Comparison of ENCODE assay signal across 8 cellular contexts in the genomic region with DNA sequence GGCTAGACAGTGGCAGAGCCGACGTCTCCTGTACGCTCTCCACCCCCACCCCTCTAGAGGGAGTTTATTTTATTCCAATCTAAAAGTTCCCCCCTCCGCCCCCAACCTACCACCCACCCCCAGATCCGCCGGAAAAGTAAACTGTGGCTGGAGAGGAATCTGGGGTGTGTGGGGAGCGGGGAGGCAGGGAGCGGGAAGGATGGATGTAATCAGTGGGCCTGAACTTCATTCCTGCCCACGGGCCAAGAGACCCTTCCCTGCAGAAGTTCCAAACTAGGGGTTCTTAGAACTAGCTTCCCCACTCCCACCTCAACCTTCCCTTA. TPM values are rescaled to one million over a fixed set of nuclear protein-coding genes. Genes with fewer than 3 reads are reported as not detected.
DNase-seq lines count a peak whose midpoint lies in the region; ATAC-seq and TF ChIP-seq lines count a peak whose summit lies in the region.
"Had no signal": no experiment of that assay in that cellular context is flagged by ENCODE, and none has a peak within 500 bp of the region (broad histone marks: within the 10 kb centered on the region; RNA-seq: fewer than 3 reads in every experiment).

No MANE protein-coding gene starts in this region.

- H3K9me3 Mint-ChIP-seq in HFFc6, result no peaks in the 10 kb centered on the region
- H3K9me3 Mint-ChIP-seq in activated naive CD8-positive, alpha-beta T cell treated with anti-CD3 and anti-CD28 coated beads for 36 hours, result no peaks in the 10 kb centered on the region
- H3K9me3 Mint-ChIP-seq in stimulated activated naive CD8-positive, alpha-beta T cell treated with anti-CD3 and anti-CD28 coated beads, Interleukin-15, amount 100 ng/mL, for 72 hours, result no peaks in the 10 kb centered on the region

- H3K36me3 Mint-ChIP-seq in HFFc6 (ENCODE audit: low read depth), result 0 out of 2 replicates have a peak, but pooled peaks cover 5% of the 10 kb centered on the region
- H3K36me3 Mint-ChIP-seq in activated naive CD8-positive, alpha-beta T cell treated with anti-CD3 and anti-CD28 coated beads for 36 hours, result peaks cover 37% of the 10 kb centered on the region

- no peaks in the 10 kb centered on the region for H3K36me3 ChIP-seq in iPS-20b (ENCODE audit: insufficient read depth, low read depth, low read length)

- peaks cover 51% of the 10 kb centered on the region for H3K4me1 Mint-ChIP-seq in HFFc6 (ENCODE audit: low read depth)
- peaks cover 48% of the 10 kb centered on the region for H3K4me1 Mint-ChIP-seq in activated naive CD8-positive, alpha-beta T cell treated with anti-CD3 and anti-CD28 coated beads for 36 hours
- H3K4me1 Mint-ChIP-seq in stimulated activated naive CD8-positive, alpha-beta T cell treated with anti-CD3 and anti-CD28 coated beads, Interleukin-15, amount 100 ng/mL, for 72 hours, result peaks cover 65% of the 10 kb centered on the region

- H3K4me1 ChIP-seq in iPS-20b (ENCODE audit: insufficient read depth, low read length), result peaks cover 37% of the 10 kb centered on the region

- H3K9me3 ChIP-seq in iPS-20b (ENCODE audit: insufficient read depth, low read depth, low read length), result no peaks in the 10 kb centered on the region
- H3K9me3 ChIP-seq: mucosa of descending colon had no signal

- no peak for DNase-seq in HFFc6
- no peak for DNase-seq in activated naive CD8-positive, alpha-beta T cell treated with anti-CD3 and anti-CD28 coated beads for 36 hours
- DNase-seq in stimulated activated naive CD8-positive, alpha-beta T cell treated with anti-CD3 and anti-CD28 coated beads, Interleukin-15, amount 100 ng/mL, for 72 hours, result no peak

- peak overlapping the region; percentile 70; the same call in 1 of the 2 replicates for H3K9ac ChIP-seq in iPS-20b (ENCODE audit: low read depth, low read length)

- ATAC-seq in stimulated activated naive CD8-positive, alpha-beta T cell treated with anti-CD3 and anti-CD28 coated beads, Interleukin-15, amount 100 ng/mL, for 72 hours, result no peak
- ATAC-seq in GM18520 (IDR thresholded peaks at IDR 0.05; ENCODE audit: unreplicated experiment) (no peak), HG03045 (IDR thresholded peaks at IDR 0.05; ENCODE audit: unreplicated experiment) (no peak), HG02642 (IDR thresholded peaks at IDR 0.05; ENCODE audit: poor library complexity, unreplicated experiment) (no peak)

- peak overlapping the region; percentile 83 for H3K27ac Mint-ChIP-seq in HFFc6
- peak overlapping the region; percentile 77 for H3K27ac Mint-ChIP-seq in activated naive CD8-positive, alpha-beta T cell treated with anti-CD3 and anti-CD28 coated beads for 36 hours
- H3K27ac Mint-ChIP-seq in stimulated activated naive CD8-positive, alpha-beta T cell treated with anti-CD3 and anti-CD28 coated beads, Interleukin-15, amount 100 ng/mL, for 72 hours, result peak overlapping the region; percentile 15 to 96

- peaks cover 6% of the 10 kb centered on the region; the same call in 1 of the 2 replicates for H3K27me3 ChIP-seq in iPS-20b (ENCODE audit: insufficient read depth, low read length)

- no peak overlapping the region for H3K27ac ChIP-seq in iPS-20b (ENCODE audit: low read length)

- H3K27me3 Mint-ChIP-seq in HFFc6 (ENCODE audit: insufficient read depth), result peaks cover 6% of the 10 kb centered on the region
- H3K27me3 Mint-ChIP-seq in activated naive CD8-positive, alpha-beta T cell treated with anti-CD3 and anti-CD28 coated beads for 36 hours, result peaks cover 4% of the 10 kb centered on the region
- H3K27me3 Mint-ChIP-seq in stimulated activated naive CD8-positive, alpha-beta T cell treated with anti-CD3 and anti-CD28 coated beads, Interleukin-15, amount 100 ng/mL, for 72 hours, result no peaks in the 10 kb centered on the region

- H3K4me3 Mint-ChIP-seq in HFFc6, result peak overlapping the region; percentile 72
- H3K4me3 Mint-ChIP-seq in activated naive CD8-positive, alpha-beta T cell treated with anti-CD3 and anti-CD28 coated beads for 36 hours, result peak overlapping the region; percentile 72
- peak overlapping the region; percentile 73 to 75 for H3K4me3 Mint-ChIP-seq in stimulated activated naive CD8-positive, alpha-beta T cell treated with anti-CD3 and anti-CD28 coated beads, Interleukin-15, amount 100 ng/mL, for 72 hours

- peak overlapping the region; percentile 77 for H3K4me3 ChIP-seq in iPS-20b (ENCODE audit: low read length)

- no peak for TF ChIP-seq CTCF in HFFc6 (IDR thresholded peaks at IDR 0.05)

RNA-seq across cellular contexts. Expression of a gene that starts 0.5 kb away (rescaled TPM):
- total RNA-seq in HFFc6 (2021; fragmentation: NEBNext Ultra II Directional; extraction: Animal tissue kit (Norgen Biotek cat#: 25700)), result 10 to 100 TPM; 10.5 to 18.2 (median 12.5) TPM
- 10 to 100 TPM; 53.4 to 54.8 TPM for total RNA-seq in activated naive CD8-positive, alpha-beta T cell treated with anti-CD3 and anti-CD28 coated beads for 36 hours

RNA-seq across cellular contexts. Expression of a gene that starts 38.5 kb away (rescaled TPM):
- total RNA-seq in HFFc6 (2021; fragmentation: NEBNext Ultra II Directional; extraction: Animal tissue kit (Norgen Biotek cat#: 25700)), result not detected
- total RNA-seq in activated naive CD8-positive, alpha-beta T cell treated with anti-CD3 and anti-CD28 coated beads for 36 hours, result under 1 TPM; 0.66 to 0.91 TPM

RNA-seq across cellular contexts. Expression of a gene that starts 46.5 kb away (rescaled TPM):
- total RNA-seq in HFFc6 (2021; fragmentation: NEBNext Ultra II Directional; extraction: Animal tissue kit (Norgen Biotek cat#: 25700)), result 1 to 10 TPM in 5 of 6 experiments, under 1 TPM in 1; 0.91 to 2.2 (median 1.8) TPM
- under 1 TPM; 0.42 to 0.78 TPM for total RNA-seq in activated naive CD8-positive, alpha-beta T cell treated with anti-CD3 and anti-CD28 coated beads for 36 hours

RNA-seq across cellular contexts. Expression of a gene that starts 46.5 kb away (rescaled TPM):
- total RNA-seq in HFFc6 (2021; fragmentation: NEBNext Ultra II Directional; extraction: Animal tissue kit (Norgen Biotek cat#: 25700)), result 10 to 100 TPM; 42.7 to 52.1 (median 47.0) TPM
- 10 to 100 TPM; 11.5 to 11.9 TPM for total RNA-seq in activated naive CD8-positive, alpha-beta T cell treated with anti-CD3 and anti-CD28 coated beads for 36 hours
